13 cellular contexts compared by ENCODE assay signal in genomic region chr1:225694151-225694603, GRCh38. TPM values are rescaled to one million over a fixed set of nuclear protein-coding genes. Genes with fewer than 3 reads are reported as not detected.
DNase-seq lines count a peak whose midpoint lies in the region; ATAC-seq and TF ChIP-seq lines count a peak whose summit lies in the region.
"Had no signal": no experiment of that assay in that cellular context is flagged by ENCODE, and none has a peak within 500 bp of the region (broad histone marks: within the 10 kb centered on the region; RNA-seq: fewer than 3 reads in every experiment).

No MANE protein-coding gene starts in this region.

- CTCF ChIA-PET in HEK293T (lab: Yijun Ruan, JAX): no interaction called here

- H2BK120ac ChIP-seq in H9 (ENCODE audit: low read depth, low read length, poor library complexity, severe bottlenecking): no peak overlapping the region

- H3T11ph ChIP-seq in H9 (ENCODE audit: low read length): no peak overlapping the region

- H3K56ac ChIP-seq in H9 (ENCODE audit: insufficient read length, low read depth, low read length): no peak overlapping the region

- no peaks in the 10 kb centered on the region for H3K9me2 ChIP-seq in GM23248 (ENCODE audit: insufficient read depth)

- H2BK5ac ChIP-seq in H9 (ENCODE audit: insufficient read length, low read length): no peak overlapping the region

- DNase-seq in GM23248 (peak; percentile 17), left cardiac atrium (peak; percentile 64), gastrocnemius medialis (no peak), HEK293T (ENCODE audit: extremely low spot score) (no peak), H9 (no peak)
- DNase-seq: CD8-positive, alpha-beta memory T cell; NCI-H1417; RPMI8226; stimulated activated CD4-positive, alpha-beta T cell treated with anti-CD3 and anti-CD28 coated beads, Interleukin-2, amount 100 ng/mL, for 48 hours had no signal

- H2BK20ac ChIP-seq in H9 (ENCODE audit: low read depth, low read length, poor library complexity, severe bottlenecking): no peak overlapping the region

- no peaks in the 10 kb centered on the region for H3K23me2 ChIP-seq in H9 (ENCODE audit: insufficient read length, low read depth, low read length, poor library complexity, severe bottlenecking)

- no peak overlapping the region for H3K9ac ChIP-seq in GM23248
- no peak overlapping the region for H3K9ac ChIP-seq in H9 (ENCODE audit: extremely low read depth, insufficient read length, low read length)

- intact Hi-C loops in left cardiac atrium (cut with DNase I) (loop anchor here in 1 of 2 donors (5.0 kb wide), 1 partner anchor 73 kb away; no protein-coding TSS in a partner anchor), gastrocnemius medialis (cut with DNase I; ENCODE audit: low total_unique reads) (no loop called here)

- H3K23ac ChIP-seq in H9 (ENCODE audit: insufficient read length, low read depth, low read length): no peak overlapping the region

- no peak overlapping the region for H2AK5ac ChIP-seq in H9 (ENCODE audit: insufficient read length, low read length)

- no peaks in the 10 kb centered on the region for H3K79me1 ChIP-seq in H9 (ENCODE audit: insufficient read depth, low read depth, low read length, poor library complexity, severe bottlenecking)

- no peak overlapping the region for H3K27ac Mint-ChIP-seq in H9
- H3K27ac Mint-ChIP-seq: activated naive CD4-positive, alpha-beta T cell treated with anti-CD3 and anti-CD28 coated beads, Interleukin-2, amount 50 U/mL, for 24 hours; CD8-positive, alpha-beta memory T cell had no signal

- H3K9me3 ChIP-seq in GM23248 (ENCODE audit: low read depth) (no peaks in the 10 kb centered on the region), gastrocnemius medialis (no peaks in the 10 kb centered on the region), H9 (ENCODE audit: control insufficient read depth, low read depth, low read length) (no peaks in the 10 kb centered on the region)

- H2AFZ ChIP-seq in GM23248: no peak overlapping the region
- H2AFZ ChIP-seq in H9 (ENCODE audit: low read length): no peak overlapping the region

- POLR2A ChIA-PET in HEK293T (lab: Yijun Ruan, JAX): interaction anchor here (0.6 to 1.2 kb wide), 5 partner anchors 11 to 84 kb away, joined by 3 to 6 read pairs (median 3); no protein-coding TSS in a partner anchor

- TF ChIP-seq CTCF in VCaP (conservative IDR thresholded peaks at IDR 0.05) (no peak), gastrocnemius medialis (IDR thresholded peaks at IDR 0.05 in 4 of 5, conservative IDR thresholded peaks at IDR 0.05 in 1 of 5) (no peak), H9 (conservative IDR thresholded peaks at IDR 0.05) (no peak)

- peaks cover 1% of the 10 kb centered on the region for H3F3A ChIP-seq in GM23248 (ENCODE audit: insufficient read depth)

- H4K20me1 ChIP-seq in GM23248 (ENCODE audit: insufficient read depth): no peaks in the 10 kb centered on the region
- no peaks in the 10 kb centered on the region for H4K20me1 ChIP-seq in H9 (ENCODE audit: control insufficient read depth, insufficient read depth, insufficient read length)

- no peak overlapping the region for H3K4me3 Mint-ChIP-seq in H9
- H3K4me3 Mint-ChIP-seq: activated naive CD4-positive, alpha-beta T cell treated with anti-CD3 and anti-CD28 coated beads, Interleukin-2, amount 50 U/mL, for 24 hours; CD8-positive, alpha-beta memory T cell had no signal

- no peak overlapping the region for H3K27ac ChIP-seq in GM23248
- H3K27ac ChIP-seq in VCaP: peak overlapping the region; percentile 55
- H3K27ac ChIP-seq in gastrocnemius medialis: peak overlapping the region in 3 of 4 donors; percentile 10 to 51 (median 50)
- H3K27ac ChIP-seq in H9 (ENCODE audit: insufficient read length, low read depth, low read length): no peak overlapping the region

- peaks cover 0 to 7% (median 4%) of the 10 kb centered on the region in 3 experiments; a peak in 2 of 7 replicates for H3K36me3 Mint-ChIP-seq in H9 (ENCODE audit: insufficient read depth in 1 of 3, low read depth in 3 of 3)
- H3K36me3 Mint-ChIP-seq: activated naive CD4-positive, alpha-beta T cell treated with anti-CD3 and anti-CD28 coated beads, Interleukin-2, amount 50 U/mL, for 24 hours had no signal

- no peak overlapping the region for H3K18ac ChIP-seq in H9 (ENCODE audit: insufficient read length, low read depth, low read length)

- H2BK15ac ChIP-seq in H9 (ENCODE audit: low read depth, low read length): no peak overlapping the region

- H3K27me3 Mint-ChIP-seq in H9 (ENCODE audit: low read depth): no peaks in the 10 kb centered on the region
- H3K27me3 Mint-ChIP-seq: activated naive CD4-positive, alpha-beta T cell treated with anti-CD3 and anti-CD28 coated beads, Interleukin-2, amount 50 U/mL, for 24 hours had no signal

- H3K14ac ChIP-seq in H9 (ENCODE audit: insufficient read depth, low read length): no peak overlapping the region

- WGBS in GM23248 (ENCODE audit: low coverage in 1 of 2, low lambda C conversion rate in 2 of 2, missing lambda C conversion rate in 2 of 2), 2 experiments: 60 to 68% methylated on average over 2 of the region's 2 CpGs
- WGBS in H9 (ENCODE audit: extremely low coverage, insufficient read length, low lambda C conversion rate): no CpG with 5 or more reads among the region's 2 CpGs

- H4K91ac ChIP-seq in H9 (ENCODE audit: insufficient read length, low read depth, low read length): no peak overlapping the region

- ATAC-seq in left cardiac atrium (peak; percentile 94 to 97), gastrocnemius medialis (peak; percentile 45 to 69), GM19397 (IDR thresholded peaks at IDR 0.05; ENCODE audit: unreplicated experiment) (no peak), HG03039 (IDR thresholded peaks at IDR 0.05; ENCODE audit: unreplicated experiment) (no peak)

- H3K4me2 ChIP-seq in GM23248 (ENCODE audit: unreplicated experiment): no peak overlapping the region
- H3K4me2 ChIP-seq in H9 (ENCODE audit: insufficient read depth, insufficient read length, low read length): no peak overlapping the region

- H3K4ac ChIP-seq in H9 (ENCODE audit: low read depth, low read length): no peak overlapping the region

- no peak overlapping the region for H2BK12ac ChIP-seq in H9 (ENCODE audit: insufficient read length, low read depth, low read length)

- H3K4me1 ChIP-seq in GM23248 (ENCODE audit: insufficient read depth): peaks cover 23% of the 10 kb centered on the region
- H3K4me1 ChIP-seq in gastrocnemius medialis: peaks cover 9 to 37% of the 10 kb centered on the region in 2 donors
- H3K4me1 ChIP-seq in H9 (ENCODE audit: insufficient read depth, low read length): no peaks in the 10 kb centered on the region

- in situ Hi-C loops in GM23248 (cut with MboI): no loop called here
- in situ Hi-C loops in gastrocnemius medialis (cut with MboI; ENCODE audit: low sequenced_read_pairs in 4 of 4): no loop called here

- peaks cover 8 to 9% of the 10 kb centered on the region in 2 experiments for H3K9me3 Mint-ChIP-seq in H9
- H3K9me3 Mint-ChIP-seq: activated naive CD4-positive, alpha-beta T cell treated with anti-CD3 and anti-CD28 coated beads, Interleukin-2, amount 50 U/mL, for 24 hours had no signal

- H3K4me1 Mint-ChIP-seq in H9: peaks cover 0 to 5% of the 10 kb centered on the region in 2 experiments; a peak in 2 of 4 replicates
- H3K4me1 Mint-ChIP-seq: activated naive CD4-positive, alpha-beta T cell treated with anti-CD3 and anti-CD28 coated beads, Interleukin-2, amount 50 U/mL, for 24 hours; CD8-positive, alpha-beta memory T cell had no signal

- H3K27me3 ChIP-seq in GM23248 (replicated peaks; ENCODE audit: insufficient read depth) (no peaks in the 10 kb centered on the region), gastrocnemius medialis (no peaks in the 10 kb centered on the region), H9 (ENCODE audit: insufficient read depth, low read length) (no peaks in the 10 kb centered on the region)

- H3K79me2 ChIP-seq in GM23248 (ENCODE audit: insufficient read depth) (no peaks in the 10 kb centered on the region), H9 (ENCODE audit: insufficient read depth, low read length) (no peaks in the 10 kb centered on the region)

- H4K5ac ChIP-seq in H9 (ENCODE audit: insufficient read length, low read depth, low read length): no peak overlapping the region

- TF ChIP-seq POLR2A in gastrocnemius medialis (IDR thresholded peaks at IDR 0.05): no peak

- H3K36me3 ChIP-seq in GM23248 (ENCODE audit: low read depth) (no peaks in the 10 kb centered on the region), gastrocnemius medialis (no peaks in the 10 kb centered on the region)

- H3K4me3 ChIP-seq in GM23248: no peak overlapping the region
- H3K4me3 ChIP-seq in gastrocnemius medialis: no peak overlapping the region

- no peak overlapping the region for H4K8ac ChIP-seq in H9 (replicated peaks; ENCODE audit: insufficient read length, low read depth, low read length)

TF ChIP-seq in HEK293T, 16 proteins besides CTCF, POLR2A, EP300 and RAD21:
- no peak for TF ChIP-seq FOXM1 (IDR thresholded peaks at IDR 0.05; ENCODE audit: borderline replicate concordance)
- TF ChIP-seq LEF1 (IDR thresholded peaks at IDR 0.05; ENCODE audit: borderline replicate concordance): no peak
- no peak for TF ChIP-seq SUZ12 (IDR thresholded peaks at IDR 0.05)
- no peak for TF ChIP-seq BHLHE40 (IDR thresholded peaks at IDR 0.05; ENCODE audit: borderline replicate concordance)
- TF ChIP-seq SP1 (IDR thresholded peaks at IDR 0.05): no peak
- no peak for TF ChIP-seq HDGF (IDR thresholded peaks at IDR 0.05; ENCODE audit: borderline replicate concordance)
- no peak for TF ChIP-seq L3MBTL2 (conservative IDR thresholded peaks at IDR 0.05)
- no peak for TF ChIP-seq ZNF384 (IDR thresholded peaks at IDR 0.05)
- no peak for TF ChIP-seq TARDBP (IDR thresholded peaks at IDR 0.05)
- TF ChIP-seq ARNT (IDR thresholded peaks at IDR 0.05): no peak
- TF ChIP-seq ELF4 (IDR thresholded peaks at IDR 0.05): no peak
- TF ChIP-seq NFRKB (IDR thresholded peaks at IDR 0.05): no peak
- no peak for TF ChIP-seq CTBP1 (IDR thresholded peaks at IDR 0.05; ENCODE audit: borderline replicate concordance)
- TF ChIP-seq, protein P1, sequence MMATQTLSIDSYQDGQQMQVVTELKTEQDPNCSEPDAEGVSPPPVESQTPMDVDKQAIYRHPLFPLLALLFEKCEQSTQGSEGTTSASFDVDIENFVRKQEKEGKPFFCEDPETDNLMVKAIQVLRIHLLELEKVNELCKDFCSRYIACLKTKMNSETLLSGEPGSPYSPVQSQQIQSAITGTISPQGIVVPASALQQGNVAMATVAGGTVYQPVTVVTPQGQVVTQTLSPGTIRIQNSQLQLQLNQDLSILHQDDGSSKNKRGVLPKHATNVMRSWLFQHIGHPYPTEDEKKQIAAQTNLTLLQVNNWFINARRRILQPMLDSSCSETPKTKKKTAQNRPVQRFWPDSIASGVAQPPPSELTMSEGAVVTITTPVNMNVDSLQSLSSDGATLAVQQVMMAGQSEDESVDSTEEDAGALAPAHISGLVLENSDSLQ (IDR thresholded peaks at IDR 0.05): no peak
TF ChIP-seq in HEK293T: peak in this region for 0.

RNA-seq across cellular contexts. Expression of gene ENAH, which starts 41.3 kb away (rescaled TPM):
- total RNA-seq in GM23248 (2014; rRNA removed; shearing (Covaris generic)): 113 and 125 TPM in 2 replicates
- polyA plus RNA-seq in GM23248 (2016; fragmentation: Nextera tagmentation; extraction: Ambion mirVana): 35.5 and 40.1 TPM in 2 replicates
- total RNA-seq in left cardiac atrium (10 to 100 TPM; 73.4 to 79.0 TPM), gastrocnemius medialis (100 to 1,000 TPM in 1 of 4 donors, 10 to 100 TPM in 3; 56.1 to 112 (median 62.2) TPM), H9 (2021) (284 and 285 TPM in 2 replicates)
- polyA plus RNA-seq: CD8-positive, alpha-beta memory T cell had no signal

Comparison
In these comparisons a context has a peak if more than half of its experiments do, and no peak if none do; other contexts are left out.
1. DNase-seq: peak in GM23248 (single experiment) and left cardiac atrium (single experiment); none in gastrocnemius medialis (0 of 2), HEK293T (single experiment) and H9 (single experiment).
2. H3K27ac ChIP-seq: peak in VCaP (single experiment) and gastrocnemius medialis (3 of 4); none in GM23248 (single experiment) and H9 (single experiment).
3. ATAC-seq: peak in left cardiac atrium (2 of 2) and gastrocnemius medialis (2 of 2); none in GM19397 (single experiment) and HG03039 (single experiment).